In genomic region chr16:30951785-30952184, GRCh38 we compare ENCODE assay signal across 15 cellular contexts. TPM values are rescaled to one million over a fixed set of nuclear protein-coding genes. Genes with fewer than 3 reads are reported as not detected.
DNase-seq lines count a peak whose midpoint lies in the region; TF ChIP-seq lines count a peak whose summit lies in the region.
"Had no signal": no experiment of that assay in that cellular context is flagged by ENCODE, and none has a peak within 500 bp of the region (broad histone marks: within the 10 kb centered on the region; RNA-seq: fewer than 3 reads in every experiment).

No MANE protein-coding gene starts in this region.

- H3K36me3 Mint-ChIP-seq in activated naive CD8-positive, alpha-beta T cell = no peaks in the 10 kb centered on the region
- peaks cover 3% of the 10 kb centered on the region for H3K36me3 Mint-ChIP-seq in activated naive CD8-positive, alpha-beta T cell treated with anti-CD3 and anti-CD28 coated beads for 36 hours
- peaks cover 14% of the 10 kb centered on the region for H3K36me3 Mint-ChIP-seq in activated CD4-positive, alpha-beta T cell treated with anti-CD3 and anti-CD28 coated beads, Interleukin-2, amount 10 ng/mL, durations not matched to agents 7 days and 5 days (ENCODE audit: low read depth)
- H3K36me3 Mint-ChIP-seq: IgD-negative memory B cell, T-cell had no signal

- no peak for DNase-seq in activated naive CD8-positive, alpha-beta T cell treated with anti-CD3 and anti-CD28 coated beads for 36 hours
- DNase-seq in esophagus squamous epithelium (lab: John Stamatoyannopoulos, UW) (no peak), mucosa of gallbladder (ENCODE audit: low spot score) (peak; percentile 66), SW480 (ENCODE audit: low spot score) (no peak), NCI-H146 treated with DMSO at 0.1 percent for 48 hours (lab: John Stamatoyannopoulos, UW; ENCODE audit: unreplicated experiment) (no peak)
- no peak for DNase-seq in activated CD4-positive, alpha-beta T cell treated with anti-CD3 and anti-CD28 coated beads, Interleukin-2, amount 10 ng/mL, durations not matched to agents 7 days and 5 days
- DNase-seq: activated CD4-positive, alpha-beta memory T cell treated with anti-CD3 and anti-CD28 coated beads, Interleukin-2, amount 10 ng/mL, durations not matched to agents 7 days and 5 days; activated naive CD4-positive, alpha-beta T cell; NCI-H2107; T-cell had no signal

- H3K4me3 Mint-ChIP-seq in activated naive CD8-positive, alpha-beta T cell = peak overlapping the region; percentile 42
- H3K4me3 Mint-ChIP-seq in activated naive CD8-positive, alpha-beta T cell treated with anti-CD3 and anti-CD28 coated beads for 36 hours = no peak overlapping the region
- no peak overlapping the region for H3K4me3 Mint-ChIP-seq in activated CD4-positive, alpha-beta T cell treated with anti-CD3 and anti-CD28 coated beads, Interleukin-2, amount 10 ng/mL, durations not matched to agents 7 days and 5 days
- H3K4me3 Mint-ChIP-seq: activated CD4-positive, alpha-beta memory T cell treated with anti-CD3 and anti-CD28 coated beads, Interleukin-2, amount 10 ng/mL, durations not matched to agents 7 days and 5 days; T-cell had no signal

- H3K9me3 Mint-ChIP-seq in activated naive CD8-positive, alpha-beta T cell (ENCODE audit: low read depth) = no peaks in the 10 kb centered on the region
- H3K9me3 Mint-ChIP-seq in activated naive CD8-positive, alpha-beta T cell treated with anti-CD3 and anti-CD28 coated beads for 36 hours = no peaks in the 10 kb centered on the region
- no peaks in the 10 kb centered on the region for H3K9me3 Mint-ChIP-seq in activated CD4-positive, alpha-beta T cell treated with anti-CD3 and anti-CD28 coated beads, Interleukin-2, amount 10 ng/mL, durations not matched to agents 7 days and 5 days
- H3K9me3 Mint-ChIP-seq: activated CD4-positive, alpha-beta memory T cell treated with anti-CD3 and anti-CD28 coated beads, Interleukin-2, amount 10 ng/mL, durations not matched to agents 7 days and 5 days; IgD-negative memory B cell; T-cell had no signal

- peaks cover 12% of the 10 kb centered on the region for H3K4me1 Mint-ChIP-seq in activated naive CD8-positive, alpha-beta T cell (ENCODE audit: low read depth)
- peaks cover 17% of the 10 kb centered on the region for H3K4me1 Mint-ChIP-seq in activated naive CD8-positive, alpha-beta T cell treated with anti-CD3 and anti-CD28 coated beads for 36 hours
- H3K4me1 Mint-ChIP-seq in activated CD4-positive, alpha-beta T cell treated with anti-CD3 and anti-CD28 coated beads, Interleukin-2, amount 10 ng/mL, durations not matched to agents 7 days and 5 days = peaks cover 39% of the 10 kb centered on the region

- H3K4me3 ChIP-seq in esophagus squamous epithelium = no peak overlapping the region
- H3K4me3 ChIP-seq in urinary bladder (ENCODE audit: low read depth, low read length) = no peak overlapping the region
- H3K4me3 ChIP-seq: GM12878 had no signal

- intact Hi-C loops in esophagus squamous epithelium (cut with DNase I) = no loop called here

- no peaks in the 10 kb centered on the region for H3K27me3 ChIP-seq in esophagus squamous epithelium
- H3K27me3 ChIP-seq: dorsolateral prefrontal cortex had no signal

- H3K36me3 ChIP-seq in esophagus squamous epithelium (peaks cover 0 to 6% (median 0%) of the 10 kb centered on the region in 3 donors), urinary bladder (ENCODE audit: insufficient read depth) (no peaks in the 10 kb centered on the region)

- no peak for TF ChIP-seq POLR2A in esophagus squamous epithelium (IDR thresholded peaks at IDR 0.05)

- 13 to 28% methylated on average over 3 of the region's 3 CpGs for WGBS in esophagus squamous epithelium, 2 donors
- WGBS in urinary bladder = 18% methylated on average over 3 of the region's 3 CpGs

- POLR2A ChIA-PET in activated CD4-positive, alpha-beta T cell treated with anti-CD3 and anti-CD28 coated beads, Interleukin-2, amount 10 ng/mL, durations not matched to agents 7 days and 5 days (lab: Charles Lee) = no interaction called here

- no peak overlapping the region for H3K27ac Mint-ChIP-seq in activated naive CD8-positive, alpha-beta T cell
- H3K27ac Mint-ChIP-seq in activated naive CD8-positive, alpha-beta T cell treated with anti-CD3 and anti-CD28 coated beads for 36 hours = no peak overlapping the region
- H3K27ac Mint-ChIP-seq in activated CD4-positive, alpha-beta T cell treated with anti-CD3 and anti-CD28 coated beads, Interleukin-2, amount 10 ng/mL, durations not matched to agents 7 days and 5 days = no peak overlapping the region
- H3K27ac Mint-ChIP-seq: activated CD4-positive, alpha-beta memory T cell treated with anti-CD3 and anti-CD28 coated beads, Interleukin-2, amount 10 ng/mL, durations not matched to agents 7 days and 5 days; T-cell had no signal

- peak overlapping the region in 3 of 4 donors; percentile 91 to 98 (median 94) for H3K27ac ChIP-seq in esophagus squamous epithelium
- peak overlapping the region; percentile 40 for H3K27ac ChIP-seq in urinary bladder (ENCODE audit: low read depth)

- TF ChIP-seq CTCF in esophagus squamous epithelium (IDR thresholded peaks at IDR 0.05) = no peak

- CTCF ChIA-PET in activated CD4-positive, alpha-beta T cell treated with anti-CD3 and anti-CD28 coated beads, Interleukin-2, amount 10 ng/mL, durations not matched to agents 7 days and 5 days (lab: Charles Lee) = interaction anchor here (2.1 kb wide), 1 partner anchor 10 kb away, joined by 16 read pairs; no protein-coding TSS in a partner anchor

- H3K27me3 Mint-ChIP-seq in activated naive CD8-positive, alpha-beta T cell = no peaks in the 10 kb centered on the region
- H3K27me3 Mint-ChIP-seq in activated naive CD8-positive, alpha-beta T cell treated with anti-CD3 and anti-CD28 coated beads for 36 hours = no peaks in the 10 kb centered on the region
- H3K27me3 Mint-ChIP-seq in activated CD4-positive, alpha-beta T cell treated with anti-CD3 and anti-CD28 coated beads, Interleukin-2, amount 10 ng/mL, durations not matched to agents 7 days and 5 days = no peaks in the 10 kb centered on the region
- H3K27me3 Mint-ChIP-seq: activated CD4-positive, alpha-beta memory T cell treated with anti-CD3 and anti-CD28 coated beads, Interleukin-2, amount 10 ng/mL, durations not matched to agents 7 days and 5 days; IgD-negative memory B cell; T-cell had no signal

- peaks cover 23 to 74% (median 41%) of the 10 kb centered on the region in 3 donors for H3K4me1 ChIP-seq in esophagus squamous epithelium
- peaks cover 2% of the 10 kb centered on the region for H3K4me1 ChIP-seq in urinary bladder (ENCODE audit: insufficient read depth)

- H3K9me3 ChIP-seq in esophagus squamous epithelium = no peaks in the 10 kb centered on the region

RNA-seq across cellular contexts. Expression of gene ORAI3, which starts 2.9 kb away (rescaled TPM):
- 1 to 10 TPM; 5.4 to 5.7 TPM for total RNA-seq in activated naive CD8-positive, alpha-beta T cell treated with anti-CD3 and anti-CD28 coated beads for 36 hours
- 10 to 100 TPM in 3 of 4 donors, 1 to 10 TPM in 1; 4.0 to 28.6 (median 18.0) TPM for total RNA-seq in esophagus squamous epithelium
- total RNA-seq in mucosa of gallbladder = 34.4 TPM
- 16.7 TPM for total RNA-seq in urinary bladder
- polyA plus RNA-seq in urinary bladder = 39.7 TPM
- total RNA-seq in activated CD4-positive, alpha-beta T cell treated with anti-CD3 and anti-CD28 coated beads, Interleukin-2, amount 10 ng/mL, durations not matched to agents 7 days and 5 days = 10 to 100 TPM; 18.4 to 19.0 TPM

RNA-seq across cellular contexts. Expression of gene SETD1A, which starts 5.8 kb away (rescaled TPM):
- total RNA-seq in activated naive CD8-positive, alpha-beta T cell treated with anti-CD3 and anti-CD28 coated beads for 36 hours = 10 to 100 TPM; 28.5 to 31.7 TPM
- total RNA-seq in esophagus squamous epithelium = 1 to 10 TPM; 3.5 to 8.0 (median 5.4) TPM
- total RNA-seq in mucosa of gallbladder = 17.6 TPM
- 2.9 TPM for total RNA-seq in urinary bladder
- 14.6 TPM for polyA plus RNA-seq in urinary bladder
- total RNA-seq in activated CD4-positive, alpha-beta T cell treated with anti-CD3 and anti-CD28 coated beads, Interleukin-2, amount 10 ng/mL, durations not matched to agents 7 days and 5 days = 10 to 100 TPM; 26.5 to 26.6 TPM

RNA-seq across cellular contexts. Expression of gene FBXL19, which starts 28.4 kb away (rescaled TPM):
- 10 to 100 TPM; 24.9 to 27.0 TPM for total RNA-seq in activated naive CD8-positive, alpha-beta T cell treated with anti-CD3 and anti-CD28 coated beads for 36 hours
- 10 to 100 TPM; 17.0 to 28.7 (median 25.1) TPM for total RNA-seq in esophagus squamous epithelium
- 27.7 TPM for total RNA-seq in mucosa of gallbladder
- total RNA-seq in urinary bladder = 9.6 TPM
- polyA plus RNA-seq in urinary bladder = 15.2 TPM
- 10 to 100 TPM; 21.7 to 22.4 TPM for total RNA-seq in activated CD4-positive, alpha-beta T cell treated with anti-CD3 and anti-CD28 coated beads, Interleukin-2, amount 10 ng/mL, durations not matched to agents 7 days and 5 days

RNA-seq across cellular contexts. Expression of gene HSD3B7, which starts 33.2 kb away (rescaled TPM):
- 1 to 10 TPM; 1.5 TPM for total RNA-seq in activated naive CD8-positive, alpha-beta T cell treated with anti-CD3 and anti-CD28 coated beads for 36 hours
- 10 to 100 TPM in 1 of 4 donors, 1 to 10 TPM in 3; 6.9 to 17.0 (median 8.8) TPM for total RNA-seq in esophagus squamous epithelium
- total RNA-seq in mucosa of gallbladder = 30.6 TPM
- total RNA-seq in urinary bladder = 11.0 TPM
- polyA plus RNA-seq in urinary bladder = 20.3 TPM
- 1 to 10 TPM; 3.4 to 3.5 TPM for total RNA-seq in activated CD4-positive, alpha-beta T cell treated with anti-CD3 and anti-CD28 coated beads, Interleukin-2, amount 10 ng/mL, durations not matched to agents 7 days and 5 days
- polyA plus RNA-seq: IgD-negative memory B cell had no signal

RNA-seq across cellular contexts. Expression of gene CTF1, which starts 55.4 kb away (rescaled TPM):
- total RNA-seq in activated naive CD8-positive, alpha-beta T cell treated with anti-CD3 and anti-CD28 coated beads for 36 hours = under 1 TPM; 0.16 to 0.38 TPM
- total RNA-seq in esophagus squamous epithelium (1 to 10 TPM in 3 of 4 donors, under 1 TPM in 1; 0.53 to 3.6 (median 1.8) TPM), mucosa of gallbladder (11.0 TPM), urinary bladder (2.1 TPM)
- 16.8 TPM for polyA plus RNA-seq in urinary bladder
- total RNA-seq in activated CD4-positive, alpha-beta T cell treated with anti-CD3 and anti-CD28 coated beads, Interleukin-2, amount 10 ng/mL, durations not matched to agents 7 days and 5 days = under 1 TPM; 0.22 to 0.31 TPM
- polyA plus RNA-seq: IgD-negative memory B cell had no signal
